In genomic region chr6:30888472-30889137, GRCh38 we compare ENCODE assay signal across 1 cellular context.
TF ChIP-seq lines count a peak whose summit lies in the region.

No MANE protein-coding gene starts in this region.

TF ChIP-seq in GM23338, 12 proteins besides CTCF, POLR2A, EP300 and RAD21 (continued from another document):
- no peak for TF ChIP-seq EZH2 (IDR thresholded peaks at IDR 0.05; ENCODE audit: low read depth, unreplicated experiment)
- TF ChIP-seq REST (IDR thresholded peaks at IDR 0.05; ENCODE audit: unreplicated experiment), result no peak
